Comparison of ENCODE assay signal across 18 cellular contexts in the genomic region with DNA sequence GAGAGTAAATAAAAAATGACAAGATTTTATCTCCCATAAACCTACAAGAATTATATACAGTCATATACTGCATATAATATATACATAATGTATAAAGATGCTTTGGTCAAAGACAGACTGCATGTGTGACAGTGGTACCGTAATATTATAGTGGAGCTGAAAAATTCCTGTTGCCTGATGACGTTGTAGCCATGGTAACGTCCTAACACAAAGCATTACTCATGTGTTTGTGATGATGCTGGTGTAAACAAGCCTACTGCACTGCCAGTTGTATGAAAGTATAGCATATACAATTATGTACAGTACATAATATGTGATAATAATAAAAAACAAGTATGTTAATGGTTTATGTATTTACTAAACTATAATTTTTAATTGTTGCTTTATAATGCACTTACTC.
A peak's percentile ranks its signal among the peaks of the same experiment; 100 is the strongest.
DNase-seq lines count a peak whose midpoint lies in the region; ATAC-seq, FAIRE-seq and TF ChIP-seq lines count a peak whose summit lies in the region.
"Had no signal": no experiment of that assay in that cellular context is flagged by ENCODE, and none has a peak within 500 bp of the region (broad histone marks: within the 10 kb centered on the region; RNA-seq: fewer than 3 reads in every experiment).

No MANE protein-coding gene starts in this region.

- H2BK15ac ChIP-seq in mesendoderm (replicated peaks; ENCODE audit: low read depth) = no peak overlapping the region

- H3K79me2 ChIP-seq in K562 (ENCODE audit: control insufficient read depth, insufficient read depth, low read length) (no peaks in the 10 kb centered on the region), mesendoderm (ENCODE audit: control insufficient read depth, insufficient read depth, low read length) (no peaks in the 10 kb centered on the region)

- ATAC-seq in K562 = no peak
- ATAC-seq in GM21367 (IDR thresholded peaks at IDR 0.05; ENCODE audit: unreplicated experiment) = no peak
- ATAC-seq: heart left ventricle had no signal

- DNase-seq in ELR (ENCODE audit: low read depth) (peak; percentile 75), NAMALWA (ENCODE audit: low spot score) (peak; percentile 20), K562 (ENCODE audit: extremely low read depth in 1 of 4, low spot score in 3 of 4) (no peak), mesendoderm (peak; percentile 78), AML-193 (lab: John Stamatoyannopoulos, UW) (no peak)
- DNase-seq in stimulated activated CD8-positive, alpha-beta memory T cell treated with anti-CD3 and anti-CD28 coated beads, Interleukin-4, amount 100 ng/mL, for 48 hours = no peak
- DNase-seq: activated CD8-positive, alpha-beta memory T cell treated with anti-CD3 and anti-CD28 coated beads, Interleukin-2, amount 50 U/mL, for 4 hours; activated gamma-delta T cell treated with Interleukin-2 at 50 U/mL for 16 hours; anterior cingulate cortex; colonic mucosa; heart left ventricle; midbrain; NCI-H1105; retina; SHP77 treated with DMSO at 0.1 percent for 48 hours; substantia nigra had no signal

- no peaks in the 10 kb centered on the region for H3K27me3 ChIP-seq in K562 (ENCODE audit: control insufficient read depth in 2 of 2, insufficient read depth in 2 of 2, low read length in 2 of 2)
- H3K27me3 ChIP-seq in mesendoderm (ENCODE audit: insufficient read depth, low read length, poor library complexity) = no peaks in the 10 kb centered on the region
- H3K27me3 ChIP-seq: colonic mucosa, heart left ventricle had no signal

- FAIRE-seq in K562 (lab: Jason Lieb, UNC) = no peak

- TF ChIP-seq RAD21 in K562 (CRISPR knock-in tag; conservative IDR thresholded peaks at IDR 0.05 in 1 of 2, IDR thresholded peaks at IDR 0.05 in 1 of 2) = no peak

- H2AFZ ChIP-seq in K562 (ENCODE audit: low read depth, low read length) = no peak overlapping the region

- H3K56ac ChIP-seq in mesendoderm (ENCODE audit: low read length) = no peak overlapping the region

- no peak overlapping the region for H3K23ac ChIP-seq in mesendoderm (ENCODE audit: low read length)

- H3K4ac ChIP-seq in mesendoderm (ENCODE audit: low read depth, low read length) = no peak overlapping the region

- POLR2A ChIA-PET in K562 (lab: Yijun Ruan, JAX) = no interaction called here

- TF ChIP-seq CTCF in K562 (IDR thresholded peaks at IDR 0.05 in 2 of 3, conservative IDR thresholded peaks at IDR 0.05 in 1 of 3; ENCODE audit: insufficient read depth in 2 of 3, low read depth in 1 of 3, low read length in 3 of 3) = no peak

- no peak overlapping the region for H4K5ac ChIP-seq in mesendoderm (ENCODE audit: low read length)

- TF ChIP-seq EP300 in K562 (IDR thresholded peaks at IDR 0.05; ENCODE audit: low read length) = no peak

- H3K9me3 ChIP-seq in K562 (replicated peaks; ENCODE audit: control insufficient read depth, insufficient read depth, low read depth, low read length) = no peaks in the 10 kb centered on the region
- H3K9me3 ChIP-seq: colonic mucosa, heart left ventricle had no signal

- H2BK120ac ChIP-seq in mesendoderm (ENCODE audit: low read depth, low read length) = no peak overlapping the region

- H4K20me1 ChIP-seq in K562 (replicated peaks; ENCODE audit: control insufficient read depth, insufficient read depth, low read length) = no peaks in the 10 kb centered on the region

- no peaks in the 10 kb centered on the region for H3K9me1 ChIP-seq in K562 (ENCODE audit: control insufficient read depth, insufficient read depth, low read length)

- no peak overlapping the region for H4K8ac ChIP-seq in mesendoderm (ENCODE audit: low read depth, low read length)

- no TSS peak for BruUV-seq in K562 (replicated peaks; lab: Mats Ljungman, UMichigan)

- no peak overlapping the region for H2BK5ac ChIP-seq in mesendoderm (ENCODE audit: low read length)

- CTCF ChIA-PET in K562 (lab: Yijun Ruan, JAX; ENCODE audit: low intra/inter-chr PET ratio) = no interaction called here

- no peak overlapping the region for H3K4me2 ChIP-seq in K562 (ENCODE audit: insufficient read depth, low read length)
- no peak overlapping the region for H3K4me2 ChIP-seq in mesendoderm (ENCODE audit: low read length)

- in situ Hi-C loops in K562 (cut with MboI) = no loop called here

- WGBS in K562 (ENCODE audit: insufficient coverage, low coverage, missing lambda C conversion rate) = 0% methylated on average over 3 of the region's 3 CpGs
- WGBS in mesendoderm (ENCODE audit: extremely low coverage, insufficient coverage, low lambda C conversion rate) = no CpG with 5 or more reads among the region's 3 CpGs

- H3K9ac ChIP-seq in K562 (ENCODE audit: insufficient read depth in 1 of 2, low read depth in 2 of 2, low read length in 2 of 2) = no peak overlapping the region
- H3K9ac ChIP-seq in mesendoderm (ENCODE audit: low read length) = no peak overlapping the region

- H3K36me3 ChIP-seq in K562 (ENCODE audit: control insufficient read depth, insufficient read depth, low read length) = no peaks in the 10 kb centered on the region
- no peaks in the 10 kb centered on the region for H3K36me3 ChIP-seq in mesendoderm (ENCODE audit: control insufficient read depth, insufficient read depth, low read length)
- H3K36me3 ChIP-seq: colonic mucosa, heart left ventricle had no signal

- no peak overlapping the region for H3K18ac ChIP-seq in mesendoderm (ENCODE audit: low read length)

- H3K27ac ChIP-seq in K562 (ENCODE audit: extremely low read depth, low read depth, low read length) (no peak overlapping the region), mesendoderm (ENCODE audit: low read depth, low read length) (no peak overlapping the region)
- H3K27ac ChIP-seq: colonic mucosa, epithelial cell of prostate, heart left ventricle had no signal

- H3K4me1 ChIP-seq in K562 (replicated peaks in 1 of 2; ENCODE audit: control insufficient read depth in 2 of 2, insufficient read depth in 2 of 2, low read length in 2 of 2) = no peaks in the 10 kb centered on the region
- no peaks in the 10 kb centered on the region for H3K4me1 ChIP-seq in mesendoderm (ENCODE audit: control insufficient read depth, low read depth, low read length)
- H3K4me1 ChIP-seq: colonic mucosa, heart left ventricle had no signal

- TF ChIP-seq POLR2A in K562 (conservative IDR thresholded peaks at IDR 0.05) = no peak

- intact Hi-C loops in K562 (cut with micrococcal nuclease) = no loop called here

- no peaks in the 10 kb centered on the region for H3K79me1 ChIP-seq in mesendoderm (ENCODE audit: low read length)

- H3K4me3 ChIP-seq in K562 (no peak overlapping the region), mesendoderm (ENCODE audit: low read length) (no peak overlapping the region)
- H3K4me3 ChIP-seq: colonic mucosa, heart left ventricle had no signal

- H2AK5ac ChIP-seq in mesendoderm (ENCODE audit: low read length) = no peak overlapping the region

TF ChIP-seq in K562, 482 proteins besides CTCF, POLR2A, EP300 and RAD21:
- TF ChIP-seq FOXJ2 (tag; IDR thresholded peaks at IDR 0.05) (peak; percentile 88), RFX1 (IDR thresholded peaks at IDR 0.05) (peak; percentile 55), KDM2B (CRISPR knock-in tag; IDR thresholded peaks at IDR 0.05) (no peak), HIVEP1 (CRISPR knock-in tag; IDR thresholded peaks at IDR 0.05) (no peak), HCFC1 (IDR thresholded peaks at IDR 0.05; ENCODE audit: low read depth, low read length) (no peak)

Comparison
In these comparisons a context has a peak if more than half of its experiments do, and no peak if none do; other contexts are left out.
1. DNase-seq: peak in ELR (single experiment), NAMALWA (single experiment) and mesendoderm (single experiment); none in K562 (0 of 4), AML-193 (0 of 2) and stimulated activated CD8-positive, alpha-beta memory T cell treated with anti-CD3 and anti-CD28 coated beads, Interleukin-4, amount 100 ng/mL, for 48 hours (single experiment).